In genomic region chr6:130354322-130354721, GRCh38 we compare ENCODE assay signal across 34 cellular contexts. TPM values are rescaled to one million over a fixed set of nuclear protein-coding genes. Genes with fewer than 3 reads are reported as not detected.
DNase-seq lines count a peak whose midpoint lies in the region; ATAC-seq, FAIRE-seq and TF ChIP-seq lines count a peak whose summit lies in the region.
"Had no signal": no experiment of that assay in that cellular context is flagged by ENCODE, and none has a peak within 500 bp of the region (broad histone marks: within the 10 kb centered on the region; RNA-seq: fewer than 3 reads in every experiment).

No MANE protein-coding gene starts in this region.

- H2AFZ ChIP-seq in K562 (ENCODE audit: low read depth, low read length) = no peak overlapping the region

- no peak for ATAC-seq in K562
- ATAC-seq in effector memory CD8-positive, alpha-beta T cell (replicated peaks) = no peak
- ATAC-seq: A549; CD8-positive, alpha-beta T cell had no signal

- H3K36me3 ChIP-seq in HEK293 (ENCODE audit: control insufficient read depth in 2 of 2, insufficient read depth in 1 of 2, low read length in 2 of 2) (no peaks in the 10 kb centered on the region), K562 (ENCODE audit: control insufficient read depth, insufficient read depth, low read length) (no peaks in the 10 kb centered on the region), spleen (no peaks in the 10 kb centered on the region)
- H3K36me3 ChIP-seq: BE2C; BLaER1; BLaER1 treated with 17β-estradiol and CSF1 and Interleukin-3, amounts not matched to agents 10 nM and 100 nM had no signal

- H3K4me1 ChIP-seq in HEK293 (ENCODE audit: control insufficient read depth, insufficient read depth, low read length) = no peaks in the 10 kb centered on the region
- no peaks in the 10 kb centered on the region for H3K4me1 ChIP-seq in K562 (replicated peaks in 1 of 2; ENCODE audit: control insufficient read depth in 2 of 2, insufficient read depth in 2 of 2, low read length in 2 of 2)
- no peaks in the 10 kb centered on the region for H3K4me1 ChIP-seq in spleen
- H3K4me1 ChIP-seq: A549; BE2C; BLaER1; BLaER1 treated with 17β-estradiol and CSF1 and Interleukin-3, amounts not matched to agents 10 nM and 100 nM; Caco-2 had no signal

- TF ChIP-seq POLR2A in K562 (conservative IDR thresholded peaks at IDR 0.05) (no peak), spleen (IDR thresholded peaks at IDR 0.05) (no peak)

- H3K27me3 ChIP-seq in K562 (ENCODE audit: control insufficient read depth in 2 of 2, insufficient read depth in 2 of 2, low read length in 2 of 2) (no peaks in the 10 kb centered on the region), spleen (replicated peaks in 1 of 7) (no peaks in the 10 kb centered on the region)
- H3K27me3 ChIP-seq: BE2C; BLaER1; BLaER1 treated with 17β-estradiol and CSF1 and Interleukin-3, amounts not matched to agents 10 nM and 100 nM had no signal

- H3K9me3 Mint-ChIP-seq in effector memory CD8-positive, alpha-beta T cell = peaks cover 0 to 2% of the 10 kb centered on the region in 2 donors

- no peaks in the 10 kb centered on the region for H3K36me3 Mint-ChIP-seq in effector memory CD8-positive, alpha-beta T cell (ENCODE audit: insufficient read depth)
- H3K36me3 Mint-ChIP-seq: CD14-positive monocyte; CD4-positive, CD25-positive, alpha-beta regulatory T cell; CD8-positive, alpha-beta T cell had no signal

- H3K9me1 ChIP-seq in K562 (ENCODE audit: control insufficient read depth, insufficient read depth, low read length) = no peaks in the 10 kb centered on the region

- H3K4me3 Mint-ChIP-seq in effector memory CD8-positive, alpha-beta T cell = no peak overlapping the region
- H3K4me3 Mint-ChIP-seq: B cell; CD14-positive monocyte; CD4-positive, alpha-beta memory T cell; CD4-positive, alpha-beta T cell; CD4-positive, CD25-positive, alpha-beta regulatory T cell; CD8-positive, alpha-beta memory T cell; CD8-positive, alpha-beta T cell had no signal

- H3K27ac Mint-ChIP-seq in effector memory CD8-positive, alpha-beta T cell = no peak overlapping the region
- H3K27ac Mint-ChIP-seq: B cell; CD14-positive monocyte; CD4-positive, alpha-beta memory T cell; CD4-positive, alpha-beta T cell; CD4-positive, CD25-positive, alpha-beta regulatory T cell; CD8-positive, alpha-beta memory T cell; CD8-positive, alpha-beta T cell had no signal

- BruUV-seq in K562 (replicated peaks; lab: Mats Ljungman, UMichigan) = no TSS peak

- in situ Hi-C loops in K562 (cut with MboI) = no loop called here

- no peak overlapping the region for H3K4me2 ChIP-seq in K562 (ENCODE audit: insufficient read depth, low read length)
- H3K4me2 ChIP-seq: A549; BLaER1; BLaER1 treated with 17β-estradiol and CSF1 and Interleukin-3, amounts not matched to agents 10 nM and 100 nM had no signal

- H3K27ac ChIP-seq in HEK293 (ENCODE audit: extremely low read depth, low read depth, low read length) = no peak overlapping the region
- H3K27ac ChIP-seq in K562 (ENCODE audit: extremely low read depth, low read depth, low read length) = no peak overlapping the region
- no peak overlapping the region for H3K27ac ChIP-seq in spleen
- H3K27ac ChIP-seq: 22Rv1; A549; BLaER1; BLaER1 treated with 17β-estradiol and CSF1 and Interleukin-3, amounts not matched to agents 10 nM and 100 nM; C4-2B had no signal

- H4K20me1 ChIP-seq in K562 (replicated peaks; ENCODE audit: control insufficient read depth, insufficient read depth, low read length) = no peaks in the 10 kb centered on the region
- H4K20me1 ChIP-seq: BLaER1; BLaER1 treated with 17β-estradiol and CSF1 and Interleukin-3, amounts not matched to agents 10 nM and 100 nM had no signal

- intact Hi-C loops in K562 (cut with micrococcal nuclease) (no loop called here), spleen (cut with DNase I; ENCODE audit: low total_unique reads) (no loop called here)

- no peak for FAIRE-seq in K562 (lab: Jason Lieb, UNC)
- FAIRE-seq: A204.1, A549, D721Med had no signal

- H3K79me2 ChIP-seq in K562 (ENCODE audit: control insufficient read depth, insufficient read depth, low read length) = no peaks in the 10 kb centered on the region

- WGBS in K562 (ENCODE audit: insufficient coverage, low coverage, missing lambda C conversion rate) = 0% methylated on average over 1 of the region's 1 CpG
- WGBS in spleen, 5 donors = 80 to 93% (median 87%) methylated on average over 1 of the region's 1 CpG

- TF ChIP-seq EP300 in K562 (IDR thresholded peaks at IDR 0.05; ENCODE audit: low read length) = no peak

- CTCF ChIA-PET in HEK293 (lab: Yijun Ruan, JAX) = interaction anchor here (0.6 kb wide), 1 partner anchor 786 kb away, joined by 6 read pairs; no protein-coding TSS in a partner anchor
- CTCF ChIA-PET in K562 (lab: Yijun Ruan, JAX; ENCODE audit: low intra/inter-chr PET ratio) = no interaction called here

- no peaks in the 10 kb centered on the region for H3K27me3 Mint-ChIP-seq in effector memory CD8-positive, alpha-beta T cell
- H3K27me3 Mint-ChIP-seq: CD4-positive, alpha-beta memory T cell; CD4-positive, alpha-beta T cell; CD8-positive, alpha-beta memory T cell had no signal

- H3K4me3 ChIP-seq in HEK293 (ENCODE audit: low read depth, low read length) = no peak overlapping the region
- H3K4me3 ChIP-seq in K562 = no peak overlapping the region
- no peak overlapping the region for H3K4me3 ChIP-seq in spleen
- H3K4me3 ChIP-seq: A549; BLaER1; BLaER1 treated with 17β-estradiol and CSF1 and Interleukin-3, amounts not matched to agents 10 nM and 100 nM had no signal

- POLR2A ChIA-PET in HEK293 (lab: Yijun Ruan, JAX) = no interaction called here
- POLR2A ChIA-PET in K562 (lab: Yijun Ruan, JAX) = interaction anchor here (0.7 kb wide), 1 partner anchor 1043 kb away, joined by 3 read pairs; no protein-coding TSS in a partner anchor

- no peak for DNase-seq in K562 (ENCODE audit: extremely low read depth in 1 of 4, low spot score in 3 of 4)
- no peak for DNase-seq in effector memory CD8-positive, alpha-beta T cell
- no peak for DNase-seq in spleen
- DNase-seq: 8988T; ACHN; AML-193; BE2C; C1 segment of cervical spinal cord; Caco-2; Calu3; CD4-positive, alpha-beta memory T cell; CD4-positive, alpha-beta T cell; CD4-positive, CD25-positive, alpha-beta regulatory T cell; CD8-positive, alpha-beta memory T cell; CD8-positive, alpha-beta T cell; COR-L47; DMS 273 treated with DMSO at 0.1 percent for 48 hours; DMS153; DMS53; DMS79; DMS79 treated with DMSO at 0.1 percent for 48 hours; DND-41; EL had no signal

- TF ChIP-seq RAD21 in K562 (CRISPR knock-in tag; conservative IDR thresholded peaks at IDR 0.05 in 1 of 2, IDR thresholded peaks at IDR 0.05 in 1 of 2) = no peak

- TF ChIP-seq CTCF in HEK293 (tag by site-specific recombination; IDR thresholded peaks at IDR 0.05) (no peak), K562 (IDR thresholded peaks at IDR 0.05 in 2 of 3, conservative IDR thresholded peaks at IDR 0.05 in 1 of 3; ENCODE audit: insufficient read depth in 2 of 3, low read depth in 1 of 3, low read length in 3 of 3) (no peak), spleen (IDR thresholded peaks at IDR 0.05 in 8 of 11, conservative IDR thresholded peaks at IDR 0.05 in 3 of 11) (no peak)

- H3K9ac ChIP-seq in K562 (ENCODE audit: insufficient read depth in 1 of 2, low read depth in 2 of 2, low read length in 2 of 2) = no peak overlapping the region
- H3K9ac ChIP-seq: BLaER1; BLaER1 treated with 17β-estradiol and CSF1 and Interleukin-3, amounts not matched to agents 10 nM and 100 nM had no signal

- H3K9me3 ChIP-seq in HEK293 (ENCODE audit: control insufficient read depth, insufficient read depth, low read depth, low read length) (no peaks in the 10 kb centered on the region), K562 (replicated peaks; ENCODE audit: control insufficient read depth, insufficient read depth, low read depth, low read length) (no peaks in the 10 kb centered on the region), spleen (peaks cover 0 to 12% (median 0%) of the 10 kb centered on the region in 8 donors)
- H3K9me3 ChIP-seq: A549, BE2C, BLaER1, Caco-2 had no signal

- no peaks in the 10 kb centered on the region for H3K4me1 Mint-ChIP-seq in effector memory CD8-positive, alpha-beta T cell (ENCODE audit: low read depth in 2 of 2)
- H3K4me1 Mint-ChIP-seq: B cell; CD14-positive monocyte; CD4-positive, CD25-positive, alpha-beta regulatory T cell; CD8-positive, alpha-beta memory T cell had no signal

TF ChIP-seq in HEK293, 187 proteins besides CTCF, POLR2A, EP300 and RAD21:
- TF ChIP-seq ZNF146 (tag by site-specific recombination; IDR thresholded peaks at IDR 0.05) (peak; percentile 61), HOXA7 (CRISPR knock-in tag; IDR thresholded peaks at IDR 0.05; ENCODE audit: borderline replicate concordance) (no peak)

TF ChIP-seq in K562, 482 proteins besides CTCF, POLR2A, EP300 and RAD21:
- TF ChIP-seq ZNF146 (CRISPR knock-in tag; IDR thresholded peaks at IDR 0.05; ENCODE audit: unreplicated experiment) (peak; percentile 51), MBD2 (IDR thresholded peaks at IDR 0.05; ENCODE audit: borderline replicate concordance, low read depth) (no peak)

RNA-seq across cellular contexts. Expression of gene TMEM200A, which starts 11.5 kb away (rescaled TPM):
- total RNA-seq in K562 (2011; cell fraction: chromatin; rRNA removed; ENCODE audit: low replicate concordance) = not detected in 2 replicates
- not detected in 2 replicates for total RNA-seq in K562 (2011; cell fraction: nucleolus; rRNA removed)
- total RNA-seq in K562 (2011; cell fraction: nucleoplasm; rRNA removed) = not detected in 2 replicates
- not detected in 2 replicates for total RNA-seq in K562 (2014; rRNA removed)
- not detected in 2 replicates for total RNA-seq in K562 (2014; rRNA removed; fragmentation: Illumina TruSeq; extraction: Trizol)
- not detected in 2 replicates for total RNA-seq in K562 (2015; rRNA removed; fragmentation: Illumina TruSeq; extraction: Trizol)
- total RNA-seq in K562 (2021) = 0.04 and 0.07 TPM in 2 replicates
- not detected in 2 replicates for polyA plus RNA-seq in K562 (2011; rRNA removed)
- polyA plus RNA-seq in K562 (2011; cell fraction: cytosol; rRNA removed) = not detected in 2 replicates
- polyA plus RNA-seq in K562 (2011; cell fraction: nucleus; rRNA removed) = not detected in 2 replicates
- 0.03 and 0.08 TPM in 2 replicates for polyA plus RNA-seq in K562 (2012)
- not detected in 2 replicates for polyA plus RNA-seq in K562 (2014; fragmentation: Illumina TruSeq; extraction: Trizol)
- polyA plus RNA-seq in K562 (2014; fragmentation: Nextera tagmentation; extraction: Ambion mirVana) = not detected
- not detected in 2 replicates for polyA plus RNA-seq in K562 (2014; rRNA removed)
- not detected in 2 replicates for polyA minus RNA-seq in K562 (2011; rRNA and poly(A)+ RNA removed)
- polyA minus RNA-seq in K562 (2011; cell fraction: cytosol; rRNA and poly(A)+ RNA removed) = not detected in 2 replicates
- not detected in 2 replicates for polyA minus RNA-seq in K562 (2011; cell fraction: nucleus; rRNA and poly(A)+ RNA removed)
- total RNA-seq in spleen = 1 to 10 TPM in 6 of 7 donors, under 1 TPM in 1; 0.68 to 2.3 (median 1.8) TPM
- polyA plus RNA-seq in spleen = under 1 TPM; 0.33 to 0.94 (median 0.90) TPM
- total RNA-seq: Calu3, Daoy had no signal
- polyA plus RNA-seq: CD14-positive monocyte had no signal

Comparison
In these comparisons a context has a peak if more than half of its experiments do, and no peak if none do; other contexts are left out.
1. Of the 44 proteins assayed by ChIP-seq in both K562 and HEK293: peak only in K562: none; only in HEK293: none; in both: ZNF146; in neither: 43.